ENCODE assay signal across 18 cellular contexts in genomic region chr16:47036201-47036600, GRCh38.
DNase-seq lines count a peak whose midpoint lies in the region; ATAC-seq, FAIRE-seq and TF ChIP-seq lines count a peak whose summit lies in the region.
"Had no signal": no experiment of that assay in that cellular context is flagged by ENCODE, and none has a peak within 500 bp of the region (broad histone marks: within the 10 kb centered on the region; RNA-seq: fewer than 3 reads in every experiment).

No MANE protein-coding gene starts in this region.

- H3K27me3 Mint-ChIP-seq in activated naive CD8-positive, alpha-beta T cell = no peaks in the 10 kb centered on the region
- H3K27me3 Mint-ChIP-seq in activated naive CD8-positive, alpha-beta T cell treated with anti-CD3 and anti-CD28 coated beads, Interleukin-2, amount 50 U/mL, for 24 hours = peaks cover 15% of the 10 kb centered on the region
- peaks cover 13% of the 10 kb centered on the region for H3K27me3 Mint-ChIP-seq in HFFc6 (ENCODE audit: insufficient read depth)
- peaks cover 14% of the 10 kb centered on the region for H3K27me3 Mint-ChIP-seq in type B pancreatic cell

- FAIRE-seq in K562 (lab: Jason Lieb, UNC) = no peak
- FAIRE-seq: frontal cortex had no signal

- CTCF ChIA-PET in K562 (lab: Yijun Ruan, JAX; ENCODE audit: low intra/inter-chr PET ratio) = interaction anchor here (1.4 to 1.6 kb wide), 2 partner anchors 88 to 107 kb away, joined by 4 read pairs; partner anchors contain the start of gene NETO2

- peaks cover 0 to 13% of the 10 kb centered on the region in 2 experiments; a peak in 3 of 5 replicates for H3K4me1 ChIP-seq in K562 (replicated peaks in 1 of 2; ENCODE audit: control insufficient read depth in 2 of 2, insufficient read depth in 2 of 2, low read length in 2 of 2)

- no peak overlapping the region for H2AFZ ChIP-seq in K562 (ENCODE audit: low read depth, low read length)

- H3K9me3 Mint-ChIP-seq in activated naive CD8-positive, alpha-beta T cell (ENCODE audit: low read depth) = no peaks in the 10 kb centered on the region
- no peaks in the 10 kb centered on the region for H3K9me3 Mint-ChIP-seq in activated naive CD8-positive, alpha-beta T cell treated with anti-CD3 and anti-CD28 coated beads, Interleukin-2, amount 50 U/mL, for 24 hours
- H3K9me3 Mint-ChIP-seq in HFFc6 = no peaks in the 10 kb centered on the region
- H3K9me3 Mint-ChIP-seq in type B pancreatic cell = no peaks in the 10 kb centered on the region

- TF ChIP-seq RAD21 in K562 (CRISPR knock-in tag; conservative IDR thresholded peaks at IDR 0.05 in 1 of 2, IDR thresholded peaks at IDR 0.05 in 1 of 2) = no peak

- intact Hi-C loops in K562 (cut with micrococcal nuclease) (loop anchor here (2.0 to 10.0 kb wide), 2 partner anchors 99 to 1121 kb away; no protein-coding TSS in a partner anchor), head of caudate nucleus (cut with DNase I) (loop anchor here (5.0 kb wide), 1 partner anchor 1126 kb away; no protein-coding TSS in a partner anchor)

- no peak for TF ChIP-seq CTCF in HFFc6 (IDR thresholded peaks at IDR 0.05)
- peak; percentile 4 to 35 (median 29); a peak in 3 of 6 replicates for TF ChIP-seq CTCF in K562 (IDR thresholded peaks at IDR 0.05 in 2 of 3, conservative IDR thresholded peaks at IDR 0.05 in 1 of 3; ENCODE audit: insufficient read depth in 2 of 3, low read depth in 1 of 3, low read length in 3 of 3)
- no peak for TF ChIP-seq CTCF in type B pancreatic cell (conservative IDR thresholded peaks at IDR 0.05)

- in situ Hi-C loops in K562 (cut with MboI) = loop anchor here (5.0 kb wide), 1 partner anchor 1126 kb away; no protein-coding TSS in a partner anchor

- TF ChIP-seq EP300 in K562 (IDR thresholded peaks at IDR 0.05; ENCODE audit: low read length) = no peak

- 2% methylated on average over 5 of the region's 5 CpGs for WGBS in K562 (ENCODE audit: insufficient coverage, low coverage, missing lambda C conversion rate)

- no peaks in the 10 kb centered on the region for H3K36me3 ChIP-seq in K562 (ENCODE audit: control insufficient read depth, insufficient read depth, low read length)

- BruUV-seq in K562 (replicated peaks; lab: Mats Ljungman, UMichigan) = no TSS peak

- H3K4me2 ChIP-seq in K562 (ENCODE audit: insufficient read depth, low read length) = no peak overlapping the region

- H3K27ac ChIP-seq in K562 (ENCODE audit: extremely low read depth, low read depth, low read length) = no peak overlapping the region
- H3K27ac ChIP-seq: epithelial cell of prostate had no signal

- H3K9me3 ChIP-seq in K562 (replicated peaks; ENCODE audit: control insufficient read depth, insufficient read depth, low read depth, low read length) = no peaks in the 10 kb centered on the region

- DNase-seq in activated naive CD8-positive, alpha-beta T cell treated with anti-CD3 and anti-CD28 coated beads, Interleukin-2, amount 50 U/mL, for 24 hours = no peak
- DNase-seq in HFFc6 (no peak), K562 (ENCODE audit: extremely low read depth in 1 of 4, low spot score in 3 of 4) (no peak), type B pancreatic cell (ENCODE audit: extremely low spot score, unreplicated experiment) (no peak), head of caudate nucleus (no peak), DMS53 (lab: John Stamatoyannopoulos, UW) (no peak)
- DNase-seq: activated CD8-positive, alpha-beta T cell treated with anti-CD3 and anti-CD28 coated beads, Interleukin-2, amount 10 ng/mL, durations not matched to agents 7 days and 5 days; activated gamma-delta T cell; Calu3; cortex of kidney; left cardiac atrium; NCI-H1436; NCI-H774 had no signal

- no peaks in the 10 kb centered on the region for H3K79me2 ChIP-seq in K562 (ENCODE audit: control insufficient read depth, insufficient read depth, low read length)

- H4K20me1 ChIP-seq in K562 (replicated peaks; ENCODE audit: control insufficient read depth, insufficient read depth, low read length) = no peaks in the 10 kb centered on the region

- H3K27ac Mint-ChIP-seq in activated naive CD8-positive, alpha-beta T cell = no peak overlapping the region
- H3K27ac Mint-ChIP-seq in activated naive CD8-positive, alpha-beta T cell treated with anti-CD3 and anti-CD28 coated beads, Interleukin-2, amount 50 U/mL, for 24 hours = no peak overlapping the region
- H3K27ac Mint-ChIP-seq in HFFc6 = no peak overlapping the region
- no peak overlapping the region for H3K27ac Mint-ChIP-seq in type B pancreatic cell
- H3K27ac Mint-ChIP-seq: activated CD8-positive, alpha-beta T cell treated with anti-CD3 and anti-CD28 coated beads, Interleukin-2, amount 10 ng/mL, durations not matched to agents 7 days and 5 days had no signal

- no peaks in the 10 kb centered on the region for H3K36me3 Mint-ChIP-seq in activated naive CD8-positive, alpha-beta T cell
- no peaks in the 10 kb centered on the region for H3K36me3 Mint-ChIP-seq in activated naive CD8-positive, alpha-beta T cell treated with anti-CD3 and anti-CD28 coated beads, Interleukin-2, amount 50 U/mL, for 24 hours (ENCODE audit: low read depth)
- no peaks in the 10 kb centered on the region for H3K36me3 Mint-ChIP-seq in HFFc6 (ENCODE audit: low read depth)
- no peaks in the 10 kb centered on the region for H3K36me3 Mint-ChIP-seq in type B pancreatic cell

- H3K27me3 ChIP-seq in K562 (ENCODE audit: control insufficient read depth in 2 of 2, insufficient read depth in 2 of 2, low read length in 2 of 2) = peaks cover 18 to 42% of the 10 kb centered on the region in 2 experiments; a peak in 4 of 5 replicates

- ATAC-seq in activated naive CD8-positive, alpha-beta T cell treated with anti-CD3 and anti-CD28 coated beads, Interleukin-2, amount 50 U/mL, for 24 hours = no peak
- no peak for ATAC-seq in K562
- no peak for ATAC-seq in SK-N-SH treated with all-trans-retinoic acid at 6 μM for 48 hours
- ATAC-seq: activated CD8-positive, alpha-beta T cell treated with anti-CD3 and anti-CD28 coated beads, Interleukin-2, amount 10 ng/mL, durations not matched to agents 7 days and 5 days; left cardiac atrium; Panc1 had no signal

- no peak for TF ChIP-seq POLR2A in K562 (conservative IDR thresholded peaks at IDR 0.05)

- H3K9ac ChIP-seq in K562 (ENCODE audit: insufficient read depth in 1 of 2, low read depth in 2 of 2, low read length in 2 of 2) = no peak overlapping the region

- H3K4me3 Mint-ChIP-seq in activated naive CD8-positive, alpha-beta T cell = peak overlapping the region; percentile 75
- no peak overlapping the region for H3K4me3 Mint-ChIP-seq in activated naive CD8-positive, alpha-beta T cell treated with anti-CD3 and anti-CD28 coated beads, Interleukin-2, amount 50 U/mL, for 24 hours
- H3K4me3 Mint-ChIP-seq in HFFc6 = peak overlapping the region; percentile 63; the same call in 1 of the 2 replicates
- peak overlapping the region; percentile 75 for H3K4me3 Mint-ChIP-seq in type B pancreatic cell

- peaks cover 4% of the 10 kb centered on the region for H3K4me1 Mint-ChIP-seq in activated naive CD8-positive, alpha-beta T cell (ENCODE audit: low read depth)
- H3K4me1 Mint-ChIP-seq in activated naive CD8-positive, alpha-beta T cell treated with anti-CD3 and anti-CD28 coated beads, Interleukin-2, amount 50 U/mL, for 24 hours = peaks cover 4% of the 10 kb centered on the region
- H3K4me1 Mint-ChIP-seq in HFFc6 (ENCODE audit: low read depth) = 0 out of 2 replicates have a peak, but pooled peaks cover 4% of the 10 kb centered on the region
- no peaks in the 10 kb centered on the region for H3K4me1 Mint-ChIP-seq in type B pancreatic cell (ENCODE audit: unreplicated experiment)

- POLR2A ChIA-PET in K562 (lab: Yijun Ruan, JAX) = interaction anchor here (0.7 kb wide), 1 partner anchor 9 kb away, joined by 4 read pairs; no protein-coding TSS in a partner anchor

- H3K4me3 ChIP-seq in K562 = no peak overlapping the region

- H3K9me1 ChIP-seq in K562 (ENCODE audit: control insufficient read depth, insufficient read depth, low read length) = no peaks in the 10 kb centered on the region

TF ChIP-seq in K562, 482 proteins besides CTCF, POLR2A, EP300 and RAD21:
- TF ChIP-seq CTCFL (IDR thresholded peaks at IDR 0.05; ENCODE audit: borderline replicate concordance, insufficient read depth, low read depth, low read length, poor library complexity, severe bottlenecking) (no peak), NFATC3 (IDR thresholded peaks at IDR 0.05) (no peak), NR2F6 (CRISPR knock-in tag; IDR thresholded peaks at IDR 0.05) (no peak)

TF ChIP-seq in SK-N-SH treated with all-trans-retinoic acid at 6 μM for 48 hours, 23 proteins besides CTCF, POLR2A, EP300 and RAD21 (continues in another document):
- TF ChIP-seq ZFP3 (CRISPR knock-in tag; IDR thresholded peaks at IDR 0.05) = no peak
- TF ChIP-seq PPARA (CRISPR knock-in tag; IDR thresholded peaks at IDR 0.05; ENCODE audit: borderline replicate concordance) = no peak
- no peak for TF ChIP-seq ISL1 (CRISPR knock-in tag; IDR thresholded peaks at IDR 0.05)
- TF ChIP-seq ZC3H10 (CRISPR knock-in tag; IDR thresholded peaks at IDR 0.05) = no peak
- TF ChIP-seq ESRRG (CRISPR knock-in tag; IDR thresholded peaks at IDR 0.05) = no peak
- TF ChIP-seq TSHZ2 (CRISPR knock-in tag; IDR thresholded peaks at IDR 0.05) = no peak

Comparison
In these comparisons a context has a peak if more than half of its experiments do, and no peak if none do; other contexts are left out.
1. CTCF ChIP-seq: peak in K562 (3 of 3); none in HFFc6 (single experiment) and type B pancreatic cell (single experiment).